ENCODE assay signal across 8 cellular contexts in the genomic region with DNA sequence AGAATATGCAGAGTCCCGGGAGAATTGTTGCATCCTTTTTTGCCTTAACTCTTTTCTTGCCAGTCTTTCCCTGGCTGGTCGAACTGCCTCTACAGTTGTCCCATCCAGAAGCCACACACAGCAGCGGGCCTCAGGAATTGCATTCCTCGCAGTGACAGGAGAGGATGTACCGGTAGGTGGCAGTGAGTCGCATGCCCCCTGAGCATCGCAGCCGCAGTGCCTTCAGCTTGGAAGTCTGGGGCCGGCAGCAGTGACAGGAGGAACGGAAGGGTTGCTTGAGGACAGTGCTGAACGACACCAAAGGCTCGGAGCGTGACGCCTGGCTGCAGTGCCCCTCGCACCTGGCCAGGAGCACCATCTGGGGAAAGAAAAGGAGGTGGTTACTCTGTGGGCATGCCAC. TPM values are rescaled to one million over a fixed set of nuclear protein-coding genes. Genes with fewer than 3 reads are reported as not detected.
A peak's percentile ranks its signal among the peaks of the same experiment; 100 is the strongest.
DNase-seq lines count a peak whose midpoint lies in the region; ATAC-seq and TF ChIP-seq lines count a peak whose summit lies in the region.

No MANE protein-coding gene starts in this region.

- no peaks in the 10 kb centered on the region for H3K36me3 Mint-ChIP-seq in activated naive CD8-positive, alpha-beta T cell treated with anti-CD3 and anti-CD28 coated beads, Interleukin-2, amount 50 U/mL, for 24 hours (ENCODE audit: low read depth)
- no peaks in the 10 kb centered on the region for H3K36me3 Mint-ChIP-seq in immature natural killer cell

- H3K9me3 Mint-ChIP-seq in activated naive CD8-positive, alpha-beta T cell treated with anti-CD3 and anti-CD28 coated beads, Interleukin-2, amount 50 U/mL, for 24 hours = no peaks in the 10 kb centered on the region
- H3K9me3 Mint-ChIP-seq in immature natural killer cell = no peaks in the 10 kb centered on the region

- peaks cover 3% of the 10 kb centered on the region for H3K27me3 Mint-ChIP-seq in activated naive CD8-positive, alpha-beta T cell treated with anti-CD3 and anti-CD28 coated beads, Interleukin-2, amount 50 U/mL, for 24 hours
- peaks cover 2 to 3% (median 3%) of the 10 kb centered on the region in 3 donors for H3K27me3 Mint-ChIP-seq in immature natural killer cell (ENCODE audit: low read depth in 3 of 3)

- H3K4me1 Mint-ChIP-seq in activated naive CD8-positive, alpha-beta T cell treated with anti-CD3 and anti-CD28 coated beads, Interleukin-2, amount 50 U/mL, for 24 hours = peaks cover 4% of the 10 kb centered on the region
- H3K4me1 Mint-ChIP-seq in immature natural killer cell = peaks cover 3 to 6% of the 10 kb centered on the region in 2 donors

- CTCF ChIA-PET in GM10248 (lab: Yijun Ruan, JAX) = no interaction called here

- POLR2A ChIA-PET in GM10248 (lab: Yijun Ruan, JAX) = no interaction called here

- DNase-seq in GM10248 (ENCODE audit: extremely low spot score) = no peak
- peak; percentile 67 for DNase-seq in NCI-H69 (lab: John Stamatoyannopoulos, UW)
- peak; percentile 12 for DNase-seq in activated naive CD8-positive, alpha-beta T cell treated with anti-CD3 and anti-CD28 coated beads, Interleukin-2, amount 50 U/mL, for 24 hours
- DNase-seq in immature natural killer cell = peak; percentile 3 to 25 (median 13)
- DNase-seq in stimulated activated CD4-positive, alpha-beta T cell treated with anti-CD3 and anti-CD28 coated beads, TNF-alpha, amount 100 ng/mL, for 1 hour (ENCODE audit: low read depth in 3 of 3, low spot score in 1 of 3) = peak in 2 of 3 donors; percentile 1 to 4
- no peak for DNase-seq in SW 1271 (lab: John Stamatoyannopoulos, UW)
- DNase-seq in NAMALWA (ENCODE audit: low spot score) = no peak

- H3K4me3 Mint-ChIP-seq in activated naive CD8-positive, alpha-beta T cell treated with anti-CD3 and anti-CD28 coated beads, Interleukin-2, amount 50 U/mL, for 24 hours = no peak overlapping the region
- H3K4me3 Mint-ChIP-seq in immature natural killer cell = peak overlapping the region in 4 of 5 donors; percentile 26 to 57 (median 35)

- H3K27ac Mint-ChIP-seq in activated naive CD8-positive, alpha-beta T cell treated with anti-CD3 and anti-CD28 coated beads, Interleukin-2, amount 50 U/mL, for 24 hours = no peak overlapping the region
- H3K27ac Mint-ChIP-seq in immature natural killer cell = peak overlapping the region in 1 of 6 donors; percentile 52

- peak; percentile 43 for ATAC-seq in activated naive CD8-positive, alpha-beta T cell treated with anti-CD3 and anti-CD28 coated beads, Interleukin-2, amount 50 U/mL, for 24 hours
- ATAC-seq in GM21390 (IDR thresholded peaks at IDR 0.05; ENCODE audit: unreplicated experiment) = no peak

- TF ChIP-seq CTCF in GM10248 (IDR thresholded peaks at IDR 0.05; ENCODE audit: control extremely low read depth, extremely low read depth, low read depth, missing control alignments) = peak; percentile 25

RNA-seq across cellular contexts. Expression of gene NDP, which starts 23.5 kb away (rescaled TPM):
- polyA plus RNA-seq in immature natural killer cell = not detected

Comparison
In these comparisons a context has a peak if more than half of its experiments do, and no peak if none do; other contexts are left out.
1. DNase-seq: peak in NCI-H69 (single experiment), activated naive CD8-positive, alpha-beta T cell treated with anti-CD3 and anti-CD28 coated beads, Interleukin-2, amount 50 U/mL, for 24 hours (single experiment), immature natural killer cell (3 of 3) and stimulated activated CD4-positive, alpha-beta T cell treated with anti-CD3 and anti-CD28 coated beads, TNF-alpha, amount 100 ng/mL, for 1 hour (2 of 3); none in GM10248 (single experiment), SW 1271 (0 of 2) and NAMALWA (single experiment).